In genomic region chr6:28490191-28490890, GRCh38 we compare ENCODE assay signal across 8 cellular contexts. TPM values are rescaled to one million over a fixed set of nuclear protein-coding genes. Genes with fewer than 3 reads are reported as not detected.
A peak's percentile ranks its signal among the peaks of the same experiment; 100 is the strongest.
DNase-seq lines count a peak whose midpoint lies in the region; ATAC-seq and TF ChIP-seq lines count a peak whose summit lies in the region.

No MANE protein-coding gene starts in this region.

- no peaks in the 10 kb centered on the region for H3K36me3 Mint-ChIP-seq in activated CD8-positive, alpha-beta memory T cell treated with anti-CD3 and anti-CD28 coated beads, Interleukin-2, amount 10 ng/mL, durations not matched to agents 7 days and 5 days
- H3K36me3 Mint-ChIP-seq in T-cell: no peaks in the 10 kb centered on the region

- no peak for TF ChIP-seq CTCF in suprapubic skin (IDR thresholded peaks at IDR 0.05)

- TF ChIP-seq EP300 in suprapubic skin (IDR thresholded peaks at IDR 0.05): no peak

- H3K27ac Mint-ChIP-seq in activated CD8-positive, alpha-beta memory T cell treated with anti-CD3 and anti-CD28 coated beads, Interleukin-2, amount 10 ng/mL, durations not matched to agents 7 days and 5 days: no peak overlapping the region
- H3K27ac Mint-ChIP-seq in T-cell: peak overlapping the region; percentile 36 to 60

- no peak for ATAC-seq in activated CD8-positive, alpha-beta memory T cell treated with anti-CD3 and anti-CD28 coated beads, Interleukin-2, amount 10 ng/mL, durations not matched to agents 7 days and 5 days
- ATAC-seq in T-cell (replicated peaks in 1 of 4) (peak; percentile 45 to 55 (median 50)), right cardiac atrium (peak in 1 of 2 donors; percentile 71), HG02588 (IDR thresholded peaks at IDR 0.05; ENCODE audit: unreplicated experiment) (no peak)

- peaks cover 4% of the 10 kb centered on the region for H3K27me3 ChIP-seq in right cardiac atrium (ENCODE audit: control insufficient read depth, insufficient read depth)
- H3K27me3 ChIP-seq in suprapubic skin: peaks cover 39% of the 10 kb centered on the region

- intact Hi-C loops in right cardiac atrium (cut with DNase I): no loop called here

- 11% methylated on average over 23 of the region's 23 CpGs for WGBS in right cardiac atrium
- WGBS in suprapubic skin: 13% methylated on average over 23 of the region's 23 CpGs

- CTCF ChIA-PET in activated CD8-positive, alpha-beta memory T cell treated with anti-CD3 and anti-CD28 coated beads, Interleukin-2, amount 10 ng/mL, durations not matched to agents 7 days and 5 days (lab: Charles Lee): no interaction called here
- CTCF ChIA-PET in T-cell (lab: Charles Lee): no interaction called here

- POLR2A ChIA-PET in T-cell (lab: Charles Lee): no interaction called here

- peaks cover 15% of the 10 kb centered on the region for H3K4me1 Mint-ChIP-seq in activated CD8-positive, alpha-beta memory T cell treated with anti-CD3 and anti-CD28 coated beads, Interleukin-2, amount 10 ng/mL, durations not matched to agents 7 days and 5 days
- H3K4me1 Mint-ChIP-seq in T-cell: peaks cover 19 to 26% (median 19%) of the 10 kb centered on the region in 3 donors

- H3K9me3 ChIP-seq in right cardiac atrium (ENCODE audit: control insufficient read depth, low read length) (no peaks in the 10 kb centered on the region), suprapubic skin (no peaks in the 10 kb centered on the region)

- H3K9me3 Mint-ChIP-seq in activated CD8-positive, alpha-beta memory T cell treated with anti-CD3 and anti-CD28 coated beads, Interleukin-2, amount 10 ng/mL, durations not matched to agents 7 days and 5 days (ENCODE audit: low read depth): no peaks in the 10 kb centered on the region
- no peaks in the 10 kb centered on the region for H3K9me3 Mint-ChIP-seq in T-cell

- no peak for TF ChIP-seq POLR2A in suprapubic skin (IDR thresholded peaks at IDR 0.05)

- no peak for DNase-seq in activated CD8-positive, alpha-beta memory T cell treated with anti-CD3 and anti-CD28 coated beads, Interleukin-2, amount 10 ng/mL, durations not matched to agents 7 days and 5 days
- DNase-seq in activated CD8-positive, alpha-beta memory T cell treated with anti-CD3 and anti-CD28 coated beads, Interleukin-2, amount 50 U/mL, for 4 hours: no peak
- DNase-seq in T-cell (peak in 3 of 34 experiments; percentile 1 to 11 (median 4)), right cardiac atrium (peak in 1 of 3 donors; percentile 48), suprapubic skin (ENCODE audit: low spot score in 2 of 2) (no peak), inferior parietal cortex (ENCODE audit: extremely low spot score) (no peak)
- DNase-seq in activated effector memory CD4-positive, alpha-beta T cell treated with Interleukin-2 at 50 U/mL for 16 hours: no peak

- H3K36me3 ChIP-seq in suprapubic skin: no peaks in the 10 kb centered on the region

- H3K4me3 Mint-ChIP-seq in activated CD8-positive, alpha-beta memory T cell treated with anti-CD3 and anti-CD28 coated beads, Interleukin-2, amount 10 ng/mL, durations not matched to agents 7 days and 5 days: peak overlapping the region; percentile 54
- H3K4me3 Mint-ChIP-seq in T-cell: peak overlapping the region; percentile 69 to 79 (median 70)

- no peak overlapping the region for H3K27ac ChIP-seq in right cardiac atrium (ENCODE audit: low read length)
- H3K27ac ChIP-seq in suprapubic skin: no peak overlapping the region

- H3K4me3 ChIP-seq in right cardiac atrium (ENCODE audit: low read length) (peak overlapping the region; percentile 34), suprapubic skin (peak overlapping the region; percentile 38)

- H3K27me3 Mint-ChIP-seq in activated CD8-positive, alpha-beta memory T cell treated with anti-CD3 and anti-CD28 coated beads, Interleukin-2, amount 10 ng/mL, durations not matched to agents 7 days and 5 days: peaks cover 68% of the 10 kb centered on the region
- H3K27me3 Mint-ChIP-seq in T-cell: peaks cover 39 to 64% of the 10 kb centered on the region in 2 donors

- no peaks in the 10 kb centered on the region for H3K4me1 ChIP-seq in right cardiac atrium (ENCODE audit: control insufficient read depth, insufficient read depth, low read length)
- H3K4me1 ChIP-seq in suprapubic skin: peaks cover 12% of the 10 kb centered on the region

RNA-seq across cellular contexts. Expression of gene GPX6, which starts 25.3 kb away (rescaled TPM):
- total RNA-seq in activated CD8-positive, alpha-beta memory T cell treated with anti-CD3 and anti-CD28 coated beads, Interleukin-2, amount 10 ng/mL, durations not matched to agents 7 days and 5 days: not detected
- total RNA-seq in T-cell (not detected), right cardiac atrium (not detected), suprapubic skin (not detected)
- polyA plus RNA-seq in right cardiac atrium: not detected

RNA-seq across cellular contexts. Expression of gene GPX5, which starts 35.3 kb away (rescaled TPM):
- total RNA-seq in activated CD8-positive, alpha-beta memory T cell treated with anti-CD3 and anti-CD28 coated beads, Interleukin-2, amount 10 ng/mL, durations not matched to agents 7 days and 5 days: not detected
- total RNA-seq in T-cell (not detected), right cardiac atrium (not detected), suprapubic skin (not detected)
- not detected for polyA plus RNA-seq in right cardiac atrium

RNA-seq across cellular contexts. Expression of gene ZSCAN23, which starts 47.0 kb away (rescaled TPM):
- under 1 TPM; 0.44 to 0.56 TPM for total RNA-seq in activated CD8-positive, alpha-beta memory T cell treated with anti-CD3 and anti-CD28 coated beads, Interleukin-2, amount 10 ng/mL, durations not matched to agents 7 days and 5 days
- total RNA-seq in T-cell: 1 to 10 TPM; 1.3 to 3.5 (median 1.7) TPM
- 1 to 10 TPM; 1.8 to 2.9 (median 2.0) TPM for total RNA-seq in right cardiac atrium
- 0.48 TPM for polyA plus RNA-seq in right cardiac atrium
- 1 to 10 TPM in 2 of 4 donors, under 1 TPM in 1, not detected in 1; 0.68 to 5.9 (median 4.8) TPM for total RNA-seq in suprapubic skin

Comparison
In these comparisons a context has a peak if more than half of its experiments do, and no peak if none do; other contexts are left out.
1. ATAC-seq: peak in T-cell (4 of 4); none in activated CD8-positive, alpha-beta memory T cell treated with anti-CD3 and anti-CD28 coated beads, Interleukin-2, amount 10 ng/mL, durations not matched to agents 7 days and 5 days (single experiment) and HG02588 (single experiment).